8 cellular contexts compared by ENCODE assay signal in genomic region chr1:20366766-20367602, GRCh38.
DNase-seq lines count a peak whose midpoint lies in the region; ATAC-seq and TF ChIP-seq lines count a peak whose summit lies in the region.

No MANE protein-coding gene starts in this region.

- in situ Hi-C loops in ACHN (cut with HindIII; ENCODE audit: low pct_ligation_motif_present, low pct_unique_long_range_greater_than_20kb, low sequenced_read_pairs), result no loop called here

- H3K27me3 ChIP-seq in H9 (ENCODE audit: insufficient read depth, low read length), result peaks cover 17% of the 10 kb centered on the region; the same call in 1 of the 2 replicates
- peaks cover 79% of the 10 kb centered on the region for H3K27me3 ChIP-seq in hepatocyte

- no peak overlapping the region for H3K23ac ChIP-seq in H9 (ENCODE audit: insufficient read length, low read depth, low read length)

- H2BK120ac ChIP-seq in H9 (ENCODE audit: low read depth, low read length, poor library complexity, severe bottlenecking), result no peak overlapping the region

- no peak overlapping the region for H2BK12ac ChIP-seq in H9 (ENCODE audit: insufficient read length, low read depth, low read length)

- no peak for ATAC-seq in activated T-helper 17 cell treated with anti-CD3 and anti-CD28 coated beads, Interleukin-2, amount 50 U/mL, for 72 hours (replicated peaks)
- ATAC-seq in HG02938 (IDR thresholded peaks at IDR 0.05; ENCODE audit: unreplicated experiment), result no peak

- no peaks in the 10 kb centered on the region for H3K79me2 ChIP-seq in H9 (ENCODE audit: insufficient read depth, low read length)
- H3K79me2 ChIP-seq in hepatocyte, result no peaks in the 10 kb centered on the region

- peaks cover 12% of the 10 kb centered on the region for H3K23me2 ChIP-seq in H9 (ENCODE audit: insufficient read length, low read depth, low read length, poor library complexity, severe bottlenecking)

- no peak overlapping the region for H3K27ac Mint-ChIP-seq in H9
- no peak overlapping the region for H3K27ac Mint-ChIP-seq in activated T-helper 17 cell treated with anti-CD3 and anti-CD28 coated beads, Interleukin-2, amount 50 U/mL, for 72 hours

- no peak overlapping the region for H3K56ac ChIP-seq in H9 (ENCODE audit: insufficient read length, low read depth, low read length)

- H3K9me3 Mint-ChIP-seq in H9, result no peaks in the 10 kb centered on the region; a peak in 2 of 5 replicates
- H3K9me3 Mint-ChIP-seq in activated T-helper 17 cell treated with anti-CD3 and anti-CD28 coated beads, Interleukin-2, amount 50 U/mL, for 72 hours, result peaks cover 5% of the 10 kb centered on the region

- H4K5ac ChIP-seq in H9 (ENCODE audit: insufficient read length, low read depth, low read length), result no peak overlapping the region

- no peaks in the 10 kb centered on the region for H4K20me1 ChIP-seq in H9 (ENCODE audit: control insufficient read depth, insufficient read depth, insufficient read length)
- H4K20me1 ChIP-seq in hepatocyte (ENCODE audit: insufficient read depth, poor library complexity, severe bottlenecking), result no peaks in the 10 kb centered on the region

- peaks cover 92% of the 10 kb centered on the region for H3K27me3 Mint-ChIP-seq in H9 (ENCODE audit: low read depth)
- H3K27me3 Mint-ChIP-seq in activated T-helper 17 cell treated with anti-CD3 and anti-CD28 coated beads, Interleukin-2, amount 50 U/mL, for 72 hours, result peaks cover 48% of the 10 kb centered on the region

- H3K14ac ChIP-seq in H9 (ENCODE audit: insufficient read depth, low read length), result no peak overlapping the region; the same call in 1 of the 2 replicates

- H2BK20ac ChIP-seq in H9 (ENCODE audit: low read depth, low read length, poor library complexity, severe bottlenecking), result no peak overlapping the region

- H3K27ac ChIP-seq in H9 (ENCODE audit: insufficient read length, low read depth, low read length), result no peak overlapping the region
- H3K27ac ChIP-seq in hepatocyte, result no peak overlapping the region

- peak; percentile 79 for TF ChIP-seq CTCF in H9 (conservative IDR thresholded peaks at IDR 0.05)
- TF ChIP-seq CTCF in hepatocyte (IDR thresholded peaks at IDR 0.05; ENCODE audit: poor library complexity), result peak; percentile 49

- peak overlapping the region; percentile 63 to 80 for H3K4me3 Mint-ChIP-seq in H9
- peak overlapping the region; percentile 20 for H3K4me3 Mint-ChIP-seq in activated T-helper 17 cell treated with anti-CD3 and anti-CD28 coated beads, Interleukin-2, amount 50 U/mL, for 72 hours

- peak overlapping the region; percentile 45 for H3K4me2 ChIP-seq in H9 (ENCODE audit: insufficient read depth, insufficient read length, low read length)
- H3K4me2 ChIP-seq in hepatocyte, result peak overlapping the region; percentile 87

- H3T11ph ChIP-seq in H9 (ENCODE audit: low read length), result no peak overlapping the region

- DNase-seq in ACHN, result peak; percentile 54
- peak; percentile 86 for DNase-seq in H9
- DNase-seq in hepatocyte (ENCODE audit: low spot score), result peak; percentile 75
- no peak for DNase-seq in skeletal muscle cell (ENCODE audit: low read depth)
- DNase-seq in NCI-H2107 (lab: John Stamatoyannopoulos, UW), result no peak
- DNase-seq in central memory CD4-positive, alpha-beta T cell, result no peak

- H3K79me1 ChIP-seq in H9 (ENCODE audit: insufficient read depth, low read depth, low read length, poor library complexity, severe bottlenecking), result no peaks in the 10 kb centered on the region

- H3K4me3 ChIP-seq in hepatocyte (peak overlapping the region; percentile 15), skeletal muscle cell (ENCODE audit: low read depth, low read length) (peak overlapping the region; percentile 21)

- H2AK5ac ChIP-seq in H9 (ENCODE audit: insufficient read length, low read length), result no peak overlapping the region

- H3K4me1 ChIP-seq in H9 (ENCODE audit: insufficient read depth, low read length), result no peaks in the 10 kb centered on the region
- H3K4me1 ChIP-seq in hepatocyte (ENCODE audit: insufficient read depth), result peaks cover 5% of the 10 kb centered on the region

- H2AFZ ChIP-seq in H9 (ENCODE audit: low read length) (no peak overlapping the region), hepatocyte (peak overlapping the region; percentile 25)

- H3K36me3 Mint-ChIP-seq in H9 (ENCODE audit: insufficient read depth in 1 of 3, low read depth in 3 of 3), result no peaks in the 10 kb centered on the region; a peak in 1 of 7 replicates
- peaks cover 5% of the 10 kb centered on the region for H3K36me3 Mint-ChIP-seq in activated T-helper 17 cell treated with anti-CD3 and anti-CD28 coated beads, Interleukin-2, amount 50 U/mL, for 72 hours (ENCODE audit: low read depth)

- H2BK15ac ChIP-seq in H9 (ENCODE audit: low read depth, low read length), result no peak overlapping the region; the same call in 1 of the 2 replicates

- H4K91ac ChIP-seq in H9 (ENCODE audit: insufficient read length, low read depth, low read length), result no peak overlapping the region

- H3K9me3 ChIP-seq in H9 (ENCODE audit: control insufficient read depth, low read depth, low read length) (no peaks in the 10 kb centered on the region), hepatocyte (ENCODE audit: low read depth) (no peaks in the 10 kb centered on the region)

- H3K4ac ChIP-seq in H9 (ENCODE audit: low read depth, low read length), result no peak overlapping the region

- H3K9me2 ChIP-seq in hepatocyte (replicated peaks; ENCODE audit: insufficient read depth), result no peaks in the 10 kb centered on the region

- H3K18ac ChIP-seq in H9 (ENCODE audit: insufficient read length, low read depth, low read length), result no peak overlapping the region

- H4K8ac ChIP-seq in H9 (replicated peaks; ENCODE audit: insufficient read length, low read depth, low read length), result no peak overlapping the region

- no peaks in the 10 kb centered on the region for H3K36me3 ChIP-seq in hepatocyte (replicated peaks; ENCODE audit: insufficient read depth, low read depth)

- no CpG with 5 or more reads among the region's 42 CpGs for WGBS in H9 (ENCODE audit: extremely low coverage, insufficient read length, low lambda C conversion rate)
- WGBS in hepatocyte (ENCODE audit: low lambda C conversion rate, missing lambda C conversion rate), result 6% methylated on average over 42 of the region's 42 CpGs

- peaks cover 0 to 12% of the 10 kb centered on the region in 2 experiments; a peak in 2 of 4 replicates for H3K4me1 Mint-ChIP-seq in H9
- peaks cover 9% of the 10 kb centered on the region for H3K4me1 Mint-ChIP-seq in activated T-helper 17 cell treated with anti-CD3 and anti-CD28 coated beads, Interleukin-2, amount 50 U/mL, for 72 hours

- no peak overlapping the region for H3K9ac ChIP-seq in H9 (ENCODE audit: extremely low read depth, insufficient read length, low read length)

- no peak overlapping the region for H2BK5ac ChIP-seq in H9 (ENCODE audit: insufficient read length, low read length)

Comparison
In these comparisons a context has a peak if more than half of its experiments do, and no peak if none do; other contexts are left out.
1. DNase-seq: peak in ACHN (single experiment), H9 (single experiment) and hepatocyte (single experiment); none in skeletal muscle cell (single experiment), NCI-H2107 (single experiment) and central memory CD4-positive, alpha-beta T cell (single experiment).